In the genomic region with DNA sequence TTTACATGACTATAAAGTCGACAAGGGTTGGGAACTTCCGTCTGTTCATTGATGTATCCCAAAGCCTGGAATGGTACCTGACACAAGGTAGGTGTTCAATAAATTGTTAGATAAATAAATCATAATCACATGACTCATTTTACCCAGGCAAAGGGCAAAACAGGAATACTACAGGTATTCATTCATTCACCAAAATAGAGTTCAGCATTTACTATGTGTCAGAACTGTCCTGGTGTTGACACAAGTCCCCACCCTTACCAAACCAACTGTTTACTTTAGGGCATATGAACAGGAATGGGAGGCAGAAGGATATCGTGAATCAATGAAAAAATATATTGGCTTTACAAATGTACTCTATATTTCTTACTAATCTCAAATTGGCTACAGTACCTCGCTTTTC, we compare ENCODE assay signal across 1 cellular context.
TF ChIP-seq lines count a peak whose summit lies in the region.

No MANE protein-coding gene starts in this region.

TF ChIP-seq in HepG2, 621 proteins besides CTCF, POLR2A, EP300 and RAD21:
- TF ChIP-seq, protein P1, sequence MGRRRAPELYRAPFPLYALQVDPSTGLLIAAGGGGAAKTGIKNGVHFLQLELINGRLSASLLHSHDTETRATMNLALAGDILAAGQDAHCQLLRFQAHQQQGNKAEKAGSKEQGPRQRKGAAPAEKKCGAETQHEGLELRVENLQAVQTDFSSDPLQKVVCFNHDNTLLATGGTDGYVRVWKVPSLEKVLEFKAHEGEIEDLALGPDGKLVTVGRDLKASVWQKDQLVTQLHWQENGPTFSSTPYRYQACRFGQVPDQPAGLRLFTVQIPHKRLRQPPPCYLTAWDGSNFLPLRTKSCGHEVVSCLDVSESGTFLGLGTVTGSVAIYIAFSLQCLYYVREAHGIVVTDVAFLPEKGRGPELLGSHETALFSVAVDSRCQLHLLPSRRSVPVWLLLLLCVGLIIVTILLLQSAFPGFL (CRISPR knock-in tag; IDR thresholded peaks at IDR 0.05): no peak
- TF ChIP-seq FOXA1 (IDR thresholded peaks at IDR 0.05): no peak
- TF ChIP-seq FOXA1 (CRISPR knock-in tag; IDR thresholded peaks at IDR 0.05): peak; percentile 84
- no peak for TF ChIP-seq ZNF367 (CRISPR knock-in tag; IDR thresholded peaks at IDR 0.05; ENCODE audit: borderline replicate concordance)
- TF ChIP-seq, protein P2, sequence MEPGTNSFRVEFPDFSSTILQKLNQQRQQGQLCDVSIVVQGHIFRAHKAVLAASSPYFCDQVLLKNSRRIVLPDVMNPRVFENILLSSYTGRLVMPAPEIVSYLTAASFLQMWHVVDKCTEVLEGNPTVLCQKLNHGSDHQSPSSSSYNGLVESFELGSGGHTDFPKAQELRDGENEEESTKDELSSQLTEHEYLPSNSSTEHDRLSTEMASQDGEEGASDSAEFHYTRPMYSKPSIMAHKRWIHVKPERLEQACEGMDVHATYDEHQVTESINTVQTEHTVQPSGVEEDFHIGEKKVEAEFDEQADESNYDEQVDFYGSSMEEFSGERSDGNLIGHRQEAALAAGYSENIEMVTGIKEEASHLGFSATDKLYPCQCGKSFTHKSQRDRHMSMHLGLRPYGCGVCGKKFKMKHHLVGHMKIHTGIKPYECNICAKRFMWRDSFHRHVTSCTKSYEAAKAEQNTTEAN (CRISPR knock-in tag; conservative IDR thresholded peaks at IDR 0.05): no peak
- no peak for TF ChIP-seq PAWR (CRISPR knock-in tag; IDR thresholded peaks at IDR 0.05; ENCODE audit: borderline replicate concordance)
- peak; percentile 81 for TF ChIP-seq FOXA3 (CRISPR knock-in tag; IDR thresholded peaks at IDR 0.05)
- TF ChIP-seq ZNF558 (CRISPR knock-in tag; IDR thresholded peaks at IDR 0.05; ENCODE audit: borderline replicate concordance): no peak
